Comparison of ENCODE assay signal across 29 cellular contexts in the genomic region with DNA sequence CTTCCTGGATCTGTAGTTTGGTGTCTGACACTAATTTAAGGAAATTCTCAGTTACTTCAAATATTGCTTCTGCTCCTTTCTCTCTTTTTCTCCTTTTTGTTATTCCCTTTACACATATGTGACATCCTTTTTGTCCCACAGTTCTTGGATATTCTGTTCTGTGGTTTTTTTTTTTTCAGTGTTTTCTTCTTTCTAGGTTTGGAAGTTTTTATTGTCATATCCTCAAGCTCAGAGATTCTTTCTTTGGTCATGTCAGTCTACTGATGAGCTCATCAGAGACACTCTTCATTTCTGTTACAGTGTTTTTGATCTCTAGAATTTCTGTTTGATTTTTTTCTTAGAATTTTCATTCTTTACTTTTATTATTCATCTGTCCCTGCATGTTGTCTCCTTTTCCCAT.
"Had no signal": no experiment of that assay in that cellular context is flagged by ENCODE, and none has a peak within 500 bp of the region (broad histone marks: within the 10 kb centered on the region; RNA-seq: fewer than 3 reads in every experiment).

No MANE protein-coding gene starts in this region.

- H3K27ac Mint-ChIP-seq: dendritic cell treated with granulocyte-macrophage colony-stimulating factor and Interleukin-4, amounts not matched to agents 40 ng/mL and 50 ng/mL, for 4 days; effector memory CD8-positive, alpha-beta T cell; endodermal cell had no signal

- H3K27me3 Mint-ChIP-seq: dendritic cell treated with granulocyte-macrophage colony-stimulating factor and Interleukin-4, amounts not matched to agents 40 ng/mL and 50 ng/mL, for 4 days; effector memory CD8-positive, alpha-beta T cell had no signal

- H3K27ac ChIP-seq: colonic mucosa, coronary artery, dorsolateral prefrontal cortex, epithelial cell of prostate, esophagus muscularis mucosa, esophagus squamous epithelium, foreskin keratinocyte, gastrocnemius medialis, gastroesophageal sphincter, heart left ventricle, heart right ventricle had no signal

- H3K36me3 ChIP-seq: colonic mucosa, esophagus muscularis mucosa, esophagus squamous epithelium, gastrocnemius medialis, gastroesophageal sphincter, heart left ventricle, heart right ventricle had no signal

- H3K27me3 ChIP-seq: colonic mucosa, esophagus muscularis mucosa, esophagus squamous epithelium, foreskin keratinocyte, gastrocnemius medialis, gastroesophageal sphincter, heart left ventricle, heart right ventricle had no signal

- H3K4me1 ChIP-seq: colonic mucosa, esophagus muscularis mucosa, esophagus squamous epithelium, foreskin keratinocyte, gastrocnemius medialis, gastroesophageal sphincter, heart left ventricle, heart right ventricle had no signal

- H3K4me3 Mint-ChIP-seq: dendritic cell treated with granulocyte-macrophage colony-stimulating factor and Interleukin-4, amounts not matched to agents 40 ng/mL and 50 ng/mL, for 4 days; effector memory CD8-positive, alpha-beta T cell; endodermal cell had no signal

- ATAC-seq: effector memory CD8-positive, alpha-beta T cell; esophagus mucosa; foreskin keratinocyte; gastrocnemius medialis; gastroesophageal sphincter; heart left ventricle; heart right ventricle had no signal

- DNase-seq: colonic mucosa; cortex of kidney; dermis blood vessel endothelial cell; dorsolateral prefrontal cortex; effector CD4-positive, alpha-beta T cell; effector CD8-positive, alpha-beta T cell; effector memory CD4-positive, alpha-beta T cell; effector memory CD8-positive, alpha-beta T cell; endodermal cell; erythroblast; esophagus squamous epithelium; foreskin fibroblast; foreskin keratinocyte; foreskin melanocyte; gastrocnemius medialis; glutamatergic neuron; head of caudate nucleus; heart left ventricle; heart right ventricle had no signal

- H3K9me3 ChIP-seq: colonic mucosa, esophagus muscularis mucosa, esophagus squamous epithelium, gastrocnemius medialis, gastroesophageal sphincter had no signal

- FAIRE-seq: colon, endometrium, endothelial cell of umbilical vein, frontal cortex had no signal

- H3K4me3 ChIP-seq: colonic mucosa, coronary artery, dorsolateral prefrontal cortex, esophagus muscularis mucosa, esophagus squamous epithelium, gastrocnemius medialis, gastroesophageal sphincter, heart left ventricle, heart right ventricle had no signal

- H3K9me3 Mint-ChIP-seq: dendritic cell treated with granulocyte-macrophage colony-stimulating factor and Interleukin-4, amounts not matched to agents 40 ng/mL and 50 ng/mL, for 4 days; endodermal cell had no signal
